In genomic region chr10:123402656-123403055, GRCh38 we compare ENCODE assay signal across 13 cellular contexts.
DNase-seq lines count a peak whose midpoint lies in the region; ATAC-seq and TF ChIP-seq lines count a peak whose summit lies in the region.
"Had no signal": no experiment of that assay in that cellular context is flagged by ENCODE, and none has a peak within 500 bp of the region (broad histone marks: within the 10 kb centered on the region; RNA-seq: fewer than 3 reads in every experiment).

No MANE protein-coding gene starts in this region.

- intact Hi-C loops in posterior vena cava (cut with DNase I) (no loop called here), esophagus muscularis mucosa (cut with DNase I) (no loop called here)

- H3K4me3 ChIP-seq in BE2C (ENCODE audit: low read depth, low read length) (no peak overlapping the region), esophagus muscularis mucosa (no peak overlapping the region)
- H3K4me3 ChIP-seq: uterus had no signal

- H3K36me3 ChIP-seq in BE2C, result no peaks in the 10 kb centered on the region
- no peaks in the 10 kb centered on the region for H3K36me3 ChIP-seq in esophagus muscularis mucosa
- H3K36me3 ChIP-seq: uterus had no signal

- 69% methylated on average over 5 of the region's 5 CpGs for whole genome bisulfite sequencing in esophagus muscularis mucosa

- ATAC-seq in GM18868 (IDR thresholded peaks at IDR 0.05; ENCODE audit: unreplicated experiment), result peak; percentile 69
- ATAC-seq in GM21825 (IDR thresholded peaks at IDR 0.05; ENCODE audit: unreplicated experiment), result peak; percentile 66
- peak; percentile 72 for ATAC-seq in HG03520 (IDR thresholded peaks at IDR 0.05; ENCODE audit: unreplicated experiment)
- ATAC-seq: left colon had no signal

- TF ChIP-seq POLR2A in esophagus muscularis mucosa (IDR thresholded peaks at IDR 0.05; ENCODE audit: low read depth), result no peak

- H3K27ac ChIP-seq in esophagus muscularis mucosa (replicated peaks in 1 of 4), result no peak overlapping the region
- H3K27ac ChIP-seq: epithelial cell of prostate, uterus had no signal

- no peaks in the 10 kb centered on the region for H3K27me3 ChIP-seq in BE2C
- no peaks in the 10 kb centered on the region for H3K27me3 ChIP-seq in esophagus muscularis mucosa
- H3K27me3 ChIP-seq: uterus had no signal

- no peaks in the 10 kb centered on the region for H3K4me1 ChIP-seq in BE2C
- no peaks in the 10 kb centered on the region for H3K4me1 ChIP-seq in esophagus muscularis mucosa
- H3K4me1 ChIP-seq: uterus had no signal

- no peak for TF ChIP-seq EP300 in esophagus muscularis mucosa (IDR thresholded peaks at IDR 0.05)

- H3K9me3 ChIP-seq in BE2C, result no peaks in the 10 kb centered on the region
- H3K9me3 ChIP-seq in esophagus muscularis mucosa, result peaks cover 0 to 27% (median 8%) of the 10 kb centered on the region in 4 donors
- H3K9me3 ChIP-seq: uterus had no signal

- DNase-seq in germinal center (ENCODE audit: low spot score) (peak; percentile 79), posterior vena cava (ENCODE audit: low spot score) (no peak), NCI-H1417 (lab: John Stamatoyannopoulos, UW) (no peak), BE2C (no peak), esophagus muscularis mucosa (ENCODE audit: extremely low spot score) (no peak)
- DNase-seq: activated naive CD4-positive, alpha-beta T cell treated with anti-CD3 and anti-CD28 coated beads, Interleukin-2, amount 10 ng/mL, durations not matched to agents 7 days and 5 days; Kasumi-1; left colon; uterus had no signal

- TF ChIP-seq CTCF in BE2C (IDR thresholded peaks at IDR 0.05; ENCODE audit: low read depth, low read length) (no peak), esophagus muscularis mucosa (IDR thresholded peaks at IDR 0.05) (no peak)
